Comparison of ENCODE assay signal across 9 cellular contexts in the genomic region with DNA sequence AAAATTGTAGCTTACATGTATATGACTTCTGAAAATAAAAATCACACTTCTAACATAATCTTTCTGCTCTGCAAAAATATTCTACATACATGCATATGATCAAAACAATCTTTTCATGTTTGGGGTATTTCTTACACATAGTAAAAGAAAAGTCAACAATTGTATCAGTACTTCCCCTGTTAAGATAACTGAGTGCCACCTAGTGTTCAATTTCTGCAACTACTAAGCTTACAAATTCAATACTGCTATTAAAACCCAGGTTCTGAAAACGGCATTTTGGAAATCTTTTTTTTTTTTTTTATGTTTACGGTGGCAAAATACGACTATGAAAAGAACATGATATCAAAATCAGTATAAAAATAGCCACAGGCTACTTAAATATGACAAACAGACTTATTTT. TPM values are rescaled to one million over a fixed set of nuclear protein-coding genes. Genes with fewer than 3 reads are reported as not detected.
A peak's percentile ranks its signal among the peaks of the same experiment; 100 is the strongest.
DNase-seq lines count a peak whose midpoint lies in the region; ATAC-seq, FAIRE-seq and TF ChIP-seq lines count a peak whose summit lies in the region.
"Not testable (repeated sequence)": the region's sequence is repeated elsewhere in the genome, so short reads cannot be mapped to it uniquely, and the experiment has no call there.
"Had no signal": no experiment of that assay in that cellular context is flagged by ENCODE, and none has a peak within 500 bp of the region (broad histone marks: within the 10 kb centered on the region; RNA-seq: fewer than 3 reads in every experiment).

No MANE protein-coding gene starts in this region.

- H3K36me3 ChIP-seq in RWPE2 (ENCODE audit: low read depth) = peaks cover 39% of the 10 kb centered on the region
- H3K36me3 ChIP-seq in bronchial epithelial cell (ENCODE audit: control insufficient read depth, insufficient read depth, low read length); aorta (ENCODE audit: control insufficient read depth in 1 of 2, insufficient read depth in 2 of 2, low read length in 1 of 2): not testable (repeated sequence)
- H3K36me3 ChIP-seq in naive thymus-derived CD4-positive, alpha-beta T cell (ENCODE audit: control insufficient read depth in 2 of 3, insufficient read depth in 3 of 3, low read length in 3 of 3) = peaks cover 0 to 21% (median 3%) of the 10 kb centered on the region in 3 experiments

- H3K9me3 Mint-ChIP-seq in glutamatergic neuron (ENCODE audit: unreplicated experiment); naive thymus-derived CD4-positive, alpha-beta T cell: not testable (repeated sequence)

- peak; percentile 65 for ATAC-seq in GM21390 (IDR thresholded peaks at IDR 0.05; ENCODE audit: unreplicated experiment)
- ATAC-seq in HG03175 (IDR thresholded peaks at IDR 0.05; ENCODE audit: unreplicated experiment) = peak; percentile 41
- ATAC-seq in RWPE2 (ENCODE audit: low read depth) = peak; percentile 49; the same call in 1 of the 3 replicates
- ATAC-seq in naive thymus-derived CD4-positive, alpha-beta T cell = peak; percentile 70
- peak; percentile 77 for ATAC-seq in aorta (ENCODE audit: low FRiP score)

- not testable (repeated sequence) for H3K4me3 ChIP-seq in RWPE2 (ENCODE audit: severe bottlenecking); bronchial epithelial cell (ENCODE audit: low read depth, low read length); naive thymus-derived CD4-positive, alpha-beta T cell (ENCODE audit: low read length); aorta (ENCODE audit: low read length in 2 of 2)

- not testable (repeated sequence) for H3K4me1 ChIP-seq in RWPE2 (ENCODE audit: insufficient read depth, poor library complexity, severe bottlenecking); naive thymus-derived CD4-positive, alpha-beta T cell (ENCODE audit: control insufficient read depth in 2 of 2, insufficient read depth in 2 of 2, low read length in 2 of 2); aorta (ENCODE audit: control insufficient read depth in 1 of 2, insufficient read depth in 2 of 2, low read length in 2 of 2)

- 1 to 3% methylated on average over 3 of the region's 3 CpGs for WGBS in aorta, 2 donors

- CTCF ChIA-PET in naive thymus-derived CD4-positive, alpha-beta T cell (lab: Charles Lee) = not testable (repeated sequence)

- DNase-seq in DMS 273 (lab: John Stamatoyannopoulos, UW; ENCODE audit: unreplicated experiment) = peak; percentile 21
- DNase-seq in RWPE2 (ENCODE audit: low spot score); bronchial epithelial cell (ENCODE audit: low read depth); glutamatergic neuron; aorta: not testable (repeated sequence)
- peak in 2 of 9 donors; percentile 18 to 25 for DNase-seq in naive thymus-derived CD4-positive, alpha-beta T cell

- POLR2A ChIA-PET in naive thymus-derived CD4-positive, alpha-beta T cell (lab: Charles Lee) = not testable (repeated sequence)

- H3K4me3 Mint-ChIP-seq in glutamatergic neuron (ENCODE audit: unreplicated experiment); naive thymus-derived CD4-positive, alpha-beta T cell: not testable (repeated sequence)

- FAIRE-seq in bronchial epithelial cell (lab: Jason Lieb, UNC) = peak; percentile 85

- H3K27ac ChIP-seq in RWPE2 (ENCODE audit: poor library complexity, severe bottlenecking); naive thymus-derived CD4-positive, alpha-beta T cell (ENCODE audit: low read depth, low read length); aorta (ENCODE audit: low read depth in 1 of 2, low read length in 2 of 2): not testable (repeated sequence)

- H3K4me1 Mint-ChIP-seq in glutamatergic neuron (ENCODE audit: low read depth, unreplicated experiment); naive thymus-derived CD4-positive, alpha-beta T cell: not testable (repeated sequence)

- H3K36me3 Mint-ChIP-seq in glutamatergic neuron (ENCODE audit: unreplicated experiment) = not testable (repeated sequence)
- peaks cover 0 to 23% (median 3%) of the 10 kb centered on the region in 5 donors for H3K36me3 Mint-ChIP-seq in naive thymus-derived CD4-positive, alpha-beta T cell

- not testable (repeated sequence) for H3K9me3 ChIP-seq in RWPE2 (ENCODE audit: severe bottlenecking); naive thymus-derived CD4-positive, alpha-beta T cell (ENCODE audit: control insufficient read depth in 2 of 3, low read length in 3 of 3); aorta (ENCODE audit: control insufficient read depth, low read length)

- H3K27me3 Mint-ChIP-seq in glutamatergic neuron (ENCODE audit: unreplicated experiment); naive thymus-derived CD4-positive, alpha-beta T cell: not testable (repeated sequence)

- not testable (repeated sequence) for H3K27me3 ChIP-seq in RWPE2 (ENCODE audit: insufficient read depth, poor library complexity, severe bottlenecking); bronchial epithelial cell (ENCODE audit: control insufficient read depth, insufficient read depth, low read length); naive thymus-derived CD4-positive, alpha-beta T cell (ENCODE audit: control insufficient read depth in 2 of 2, insufficient read depth in 2 of 2, low read length in 2 of 2); aorta (ENCODE audit: control insufficient read depth in 1 of 2, insufficient read depth in 2 of 2, low read length in 1 of 2)

- intact Hi-C loops in naive thymus-derived CD4-positive, alpha-beta T cell (cut with micrococcal nuclease) = loop anchor here (5.0 kb wide), 2 partner anchors 220 to 755 kb away; no protein-coding TSS in a partner anchor
- intact Hi-C loops in aorta (cut with DNase I) = not testable (repeated sequence)

- not testable (repeated sequence) for H3K27ac Mint-ChIP-seq in glutamatergic neuron (ENCODE audit: unreplicated experiment); naive thymus-derived CD4-positive, alpha-beta T cell

- TF ChIP-seq CTCF in RWPE2 (IDR thresholded peaks at IDR 0.05; ENCODE audit: poor library complexity, severe bottlenecking); bronchial epithelial cell (IDR thresholded peaks at IDR 0.05; ENCODE audit: insufficient read depth, low read length, severe bottlenecking): not testable (repeated sequence)
- TF ChIP-seq CTCF in glutamatergic neuron (IDR thresholded peaks at IDR 0.05; ENCODE audit: partially characterized antibody, unreplicated experiment) = peak; percentile 24

RNA-seq across cellular contexts. Expression of a gene that starts 10.7 kb away (rescaled TPM):
- total RNA-seq in bronchial epithelial cell (under 0.01 and 0.38 TPM in 2 replicates), glutamatergic neuron (ENCODE audit: unreplicated experiment) (3.0 TPM), aorta (under 1 TPM; 0.23 to 0.36 TPM)
- under 1 TPM in 4 of 5 experiments, not detected in 1; 0.13 to 0.22 (median 0.16) TPM for total RNA-seq in naive thymus-derived CD4-positive, alpha-beta T cell
- under 1 TPM in 1 of 2 donors, not detected in 1; 0.14 TPM for polyA plus RNA-seq in naive thymus-derived CD4-positive, alpha-beta T cell
- under 1 TPM; 0.31 to 0.38 TPM for polyA plus RNA-seq in aorta
- total RNA-seq: G401 had no signal

RNA-seq across cellular contexts. Expression of a gene that starts 14.2 kb away (rescaled TPM):
- total RNA-seq in bronchial epithelial cell (29.2 and 55.0 TPM in 2 replicates), glutamatergic neuron (ENCODE audit: unreplicated experiment) (107 TPM), aorta (10 to 100 TPM; 69.0 to 71.1 TPM)
- 10 to 100 TPM; 40.2 to 67.5 (median 51.6) TPM for total RNA-seq in naive thymus-derived CD4-positive, alpha-beta T cell
- 100 to 1,000 TPM in 1 of 2 donors, 10 to 100 TPM in 1; 94.4 to 133 TPM for polyA plus RNA-seq in naive thymus-derived CD4-positive, alpha-beta T cell
- polyA plus RNA-seq in aorta = 10 to 100 TPM; 38.9 to 42.1 TPM
